ENCODE assay signal across 17 cellular contexts in the genomic region with DNA sequence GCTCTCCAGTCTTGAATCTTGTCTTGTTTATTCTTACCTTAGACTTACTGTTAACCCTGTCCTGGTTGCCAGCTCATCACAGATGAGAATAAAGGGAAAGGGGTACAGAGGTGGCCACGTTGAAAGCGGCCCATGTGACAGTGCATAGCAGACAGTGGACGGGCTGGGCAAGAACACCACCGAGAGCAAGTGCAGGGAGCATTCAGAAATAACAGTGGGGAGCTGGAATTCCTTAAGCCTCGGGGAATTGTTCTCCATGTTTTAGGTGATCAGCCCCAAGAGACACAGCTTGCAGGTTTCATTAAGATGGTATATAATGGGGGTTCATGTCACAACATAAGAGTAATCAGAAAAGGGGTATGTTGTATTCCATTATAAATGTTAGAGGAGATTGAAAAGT. TPM values are rescaled to one million over a fixed set of nuclear protein-coding genes. Genes with fewer than 3 reads are reported as not detected.
DNase-seq lines count a peak whose midpoint lies in the region; ATAC-seq, FAIRE-seq and TF ChIP-seq lines count a peak whose summit lies in the region.
"Had no signal": no experiment of that assay in that cellular context is flagged by ENCODE, and none has a peak within 500 bp of the region (broad histone marks: within the 10 kb centered on the region; RNA-seq: fewer than 3 reads in every experiment).

No MANE protein-coding gene starts in this region.

- in situ Hi-C loops in HepG2 (cut with HindIII; ENCODE audit: extremely low pct_ligation_motif_present, low pct_unique_long_range_greater_than_20kb), result no loop called here

- TF ChIP-seq EP300 in HepG2 (IDR thresholded peaks at IDR 0.05; ENCODE audit: low read depth in 2 of 2, low read length in 2 of 2) (no peak), HepG2 (CRISPR knock-in tag; IDR thresholded peaks at IDR 0.05; ENCODE audit: borderline replicate concordance) (no peak)

- TF ChIP-seq POLR2A in HepG2 (IDR thresholded peaks at IDR 0.05; ENCODE audit: insufficient read depth in 1 of 2, low read depth in 2 of 2, low read length in 2 of 2) (no peak), right lobe of liver (IDR thresholded peaks at IDR 0.05) (no peak)

- 0 out of 2 replicates have a peak, but pooled peaks cover 5% of the 10 kb centered on the region for H4K20me1 ChIP-seq in HepG2 (ENCODE audit: insufficient read depth, low read length)

- WGBS in HepG2 (ENCODE audit: low lambda C conversion rate), result 97% methylated on average over 5 of the region's 5 CpGs
- WGBS in right lobe of liver (ENCODE audit: insufficient coverage, low coverage, low lambda C conversion rate, missing lambda C conversion rate), result 97% methylated on average over 5 of the region's 5 CpGs
- WGBS in heart right ventricle, 2 donors, result 83 to 86% methylated on average over 5 of the region's 5 CpGs

- CTCF ChIA-PET in HepG2 (lab: Yijun Ruan, JAX; ENCODE audit: low intra/inter-chr PET ratio, low total read pairs), result no interaction called here

- no peak for TF ChIP-seq CTCF in HepG2 (CRISPR knock-in tag; IDR thresholded peaks at IDR 0.05)
- TF ChIP-seq CTCF in right lobe of liver (IDR thresholded peaks at IDR 0.05), result no peak
- no peak for TF ChIP-seq CTCF in heart right ventricle (IDR thresholded peaks at IDR 0.05)

- H2AFZ ChIP-seq in HepG2 (ENCODE audit: low read length), result no peak overlapping the region

- H3K4me2 ChIP-seq in HepG2 (ENCODE audit: low read depth, low read length), result no peak overlapping the region

- H3K27ac Mint-ChIP-seq in central memory CD8-positive, alpha-beta T cell (ENCODE audit: low read depth), result peak overlapping the region; percentile 35
- H3K27ac Mint-ChIP-seq in naive thymus-derived CD8-positive, alpha-beta T cell, result peak overlapping the region in 6 of 10 donors; percentile 16 to 88 (median 64)

- H3K27me3 ChIP-seq in HepG2 (ENCODE audit: control insufficient read depth in 1 of 2, insufficient read depth in 2 of 2, low read length in 2 of 2) (no peaks in the 10 kb centered on the region), right lobe of liver (no peaks in the 10 kb centered on the region), heart right ventricle (no peaks in the 10 kb centered on the region)
- H3K27me3 ChIP-seq: Peyer's patch had no signal

- DNase-seq in HepG2 (ENCODE audit: low spot score) (no peak), right lobe of liver (no peak), NCI-H524 treated with DMSO at 0.1 percent for 48 hours (lab: John Stamatoyannopoulos, UW) (no peak), NCI-H1105 (lab: John Stamatoyannopoulos, UW) (no peak), heart right ventricle (no peak)
- no peak for DNase-seq in central memory CD8-positive, alpha-beta T cell (ENCODE audit: low spot score in 2 of 2)
- DNase-seq in naive thymus-derived CD8-positive, alpha-beta T cell, result no peak
- no peak for DNase-seq in activated CD4-positive, alpha-beta T cell treated with anti-CD3 and anti-CD28 coated beads for 1 hour
- DNase-seq: DMS53, NCI-H1417, NCI-H2029, NCI-H510A treated with DMSO at 0.1 percent for 48 hours, Peyer's patch, SHP77 had no signal

- peaks cover 54% of the 10 kb centered on the region for H3K79me2 ChIP-seq in HepG2 (ENCODE audit: insufficient read depth, low read length)

- intact Hi-C loops in HepG2 (cut with micrococcal nuclease; ENCODE audit: unreplicated experiment) (no loop called here), right lobe of liver (cut with DNase I) (no loop called here), heart right ventricle (cut with DNase I) (no loop called here)

- FAIRE-seq in HepG2 (lab: Jason Lieb, UNC), result no peak

- H3K9ac ChIP-seq in HepG2 (ENCODE audit: insufficient read depth, low read depth, low read length), result no peak overlapping the region

- peaks cover 7% of the 10 kb centered on the region for H3K36me3 Mint-ChIP-seq in central memory CD8-positive, alpha-beta T cell (ENCODE audit: insufficient read depth)
- peaks cover 0 to 48% (median 15%) of the 10 kb centered on the region in 3 donors for H3K36me3 Mint-ChIP-seq in naive thymus-derived CD8-positive, alpha-beta T cell

- no peaks in the 10 kb centered on the region for H3K9me3 Mint-ChIP-seq in central memory CD8-positive, alpha-beta T cell
- peaks cover 0 to 2% (median 0%) of the 10 kb centered on the region in 9 donors for H3K9me3 Mint-ChIP-seq in naive thymus-derived CD8-positive, alpha-beta T cell

- H3K27ac ChIP-seq in HepG2 (ENCODE audit: extremely low read length, insufficient read depth, low read length), result no peak overlapping the region
- no peak overlapping the region for H3K27ac ChIP-seq in right lobe of liver
- no peak overlapping the region for H3K27ac ChIP-seq in heart right ventricle
- H3K27ac ChIP-seq: C4-2B, HL-60, Peyer's patch had no signal

- H3K4me3 ChIP-seq in HepG2 (replicated peaks in 1 of 3; ENCODE audit: insufficient read depth in 1 of 3, low read depth in 2 of 3, low read length in 3 of 3) (no peak overlapping the region), right lobe of liver (no peak overlapping the region), heart right ventricle (no peak overlapping the region)
- H3K4me3 ChIP-seq: Peyer's patch had no signal

- peaks cover 28% of the 10 kb centered on the region for H3K4me1 Mint-ChIP-seq in central memory CD8-positive, alpha-beta T cell
- peaks cover 10 to 20% (median 14%) of the 10 kb centered on the region in 4 donors for H3K4me1 Mint-ChIP-seq in naive thymus-derived CD8-positive, alpha-beta T cell

- peaks cover 25 to 64% of the 10 kb centered on the region in 2 experiments for H3K36me3 ChIP-seq in HepG2 (replicated peaks in 1 of 2; ENCODE audit: control insufficient read depth in 1 of 2, insufficient read depth in 2 of 2, low read length in 2 of 2)
- H3K36me3 ChIP-seq in right lobe of liver, result peaks cover 0 to 7% (median 2%) of the 10 kb centered on the region in 4 donors
- H3K36me3 ChIP-seq in heart right ventricle, result peaks cover 0 to 84% (median 6%) of the 10 kb centered on the region in 9 donors

- ATAC-seq in HepG2 (no peak), right lobe of liver (no peak), heart right ventricle (no peak)
- no peak for ATAC-seq in central memory CD8-positive, alpha-beta T cell (replicated peaks; ENCODE audit: extremely low read depth, poor library complexity, severe bottlenecking)
- ATAC-seq in naive thymus-derived CD8-positive, alpha-beta T cell, result no peak
- ATAC-seq: HCT116 had no signal

- TF ChIP-seq RAD21 in HepG2 (CRISPR knock-in tag; IDR thresholded peaks at IDR 0.05), result no peak

- no peak overlapping the region for H3K4me3 Mint-ChIP-seq in central memory CD8-positive, alpha-beta T cell
- no peak overlapping the region for H3K4me3 Mint-ChIP-seq in naive thymus-derived CD8-positive, alpha-beta T cell

- H3K9me3 ChIP-seq in HepG2 (ENCODE audit: low read length), result no peaks in the 10 kb centered on the region
- H3K9me3 ChIP-seq in right lobe of liver, result no peaks in the 10 kb centered on the region
- peaks cover 0 to 6% (median 0%) of the 10 kb centered on the region in 11 donors for H3K9me3 ChIP-seq in heart right ventricle
- H3K9me3 ChIP-seq: Peyer's patch had no signal

- no peaks in the 10 kb centered on the region for H3K27me3 Mint-ChIP-seq in central memory CD8-positive, alpha-beta T cell
- H3K27me3 Mint-ChIP-seq in naive thymus-derived CD8-positive, alpha-beta T cell, result no peaks in the 10 kb centered on the region

- no TSS peak for BruUV-seq in HepG2 (replicated peaks; lab: Mats Ljungman, UMichigan)

- POLR2A ChIA-PET in HepG2 (lab: Yijun Ruan, JAX), result no interaction called here
- POLR2A ChIA-PET in naive thymus-derived CD8-positive, alpha-beta T cell (lab: Charles Lee), result no interaction called here

- no peaks in the 10 kb centered on the region for H3K4me1 ChIP-seq in HepG2 (ENCODE audit: insufficient read depth, low read length)
- no peaks in the 10 kb centered on the region for H3K4me1 ChIP-seq in right lobe of liver
- peaks cover 0 to 8% (median 0%) of the 10 kb centered on the region in 9 donors for H3K4me1 ChIP-seq in heart right ventricle
- H3K4me1 ChIP-seq: Peyer's patch had no signal

TF ChIP-seq in HepG2, 621 proteins besides CTCF, POLR2A, EP300 and RAD21 (continues in another document):
- TF ChIP-seq ZNF580 (CRISPR knock-in tag; IDR thresholded peaks at IDR 0.05; ENCODE audit: borderline replicate concordance, low read depth) (no peak), ZBTB3 (CRISPR knock-in tag; IDR thresholded peaks at IDR 0.05; ENCODE audit: borderline replicate concordance, low read depth) (no peak), POLR2G (IDR thresholded peaks at IDR 0.05; ENCODE audit: low read depth, low read length) (no peak), RBM22 (optimal IDR thresholded peaks at IDR 0.05; ENCODE audit: low read length) (peak; percentile 38)

RNA-seq across cellular contexts. Expression of gene VAPB, which starts 35.2 kb away (rescaled TPM):
- total RNA-seq in HepG2 (2016; rRNA removed; fragmentation: Illumina TruSeq; extraction: Trizol) (18.6 and 39.5 TPM in 2 replicates), right lobe of liver (10 to 100 TPM; 17.5 to 42.9 (median 31.4) TPM), heart right ventricle (10 to 100 TPM; 59.9 to 89.9 (median 70.8) TPM)
- 8.4 and 10.3 TPM in 2 replicates for total RNA-seq in HepG2 (2016; cell fraction: cytosol; rRNA removed; fragmentation: Illumina TruSeq; extraction: Trizol; ENCODE audit: low read depth)
- total RNA-seq in HepG2 (2016; cell fraction: insoluble cytoplasmic fraction; rRNA removed; fragmentation: Illumina TruSeq; extraction: Trizol), result 17.8 and 34.8 TPM in 2 replicates
- total RNA-seq in HepG2 (2016; cell fraction: membrane; rRNA removed; fragmentation: Illumina TruSeq; extraction: Trizol), result 22.3 and 22.4 TPM in 2 replicates
- total RNA-seq in HepG2 (2016; cell fraction: nucleus; rRNA removed; fragmentation: Illumina TruSeq; extraction: Trizol), result 26.5 and 27.8 TPM in 2 replicates
- polyA plus RNA-seq in HepG2 (2011; rRNA removed) (40.5 and 48.5 TPM in 2 replicates), heart right ventricle (10 to 100 TPM; 20.8 to 25.8 TPM)
- polyA plus RNA-seq in HepG2 (2011; cell fraction: cytosol; rRNA removed), result 28.8 and 43.5 TPM in 2 replicates
- polyA plus RNA-seq in HepG2 (2011; cell fraction: nucleus; rRNA removed), result 25.8 and 29.7 TPM in 2 replicates
- 65.3 and 69.0 TPM in 2 replicates for polyA plus RNA-seq in HepG2 (2012)
- 10.2 and 12.1 TPM in 2 replicates for polyA plus RNA-seq in HepG2 (2016; cell fraction: cytosol; fragmentation: Illumina TruSeq; extraction: Trizol; ENCODE audit: low read depth)
- polyA plus RNA-seq in HepG2 (2016; cell fraction: insoluble cytoplasmic fraction; fragmentation: Illumina TruSeq; extraction: Trizol; ENCODE audit: low read depth), result 58.7 and 72.2 TPM in 2 replicates
- polyA plus RNA-seq in HepG2 (2016; cell fraction: membrane; fragmentation: Illumina TruSeq; extraction: Trizol; ENCODE audit: low read depth), result 23.4 and 25.9 TPM in 2 replicates
- 58.8 and 66.1 TPM in 2 replicates for polyA plus RNA-seq in HepG2 (2016; cell fraction: nucleus; fragmentation: Illumina TruSeq; extraction: Trizol; ENCODE audit: insufficient read depth, low read depth)
- 31.5 and 42.0 TPM in 2 replicates for polyA minus RNA-seq in HepG2 (2011; rRNA and poly(A)+ RNA removed; ENCODE audit: low replicate concordance)
- 26.7 and 39.2 TPM in 2 replicates for polyA minus RNA-seq in HepG2 (2011; cell fraction: cytosol; rRNA and poly(A)+ RNA removed)
- 50.6 and 58.1 TPM in 2 replicates for polyA minus RNA-seq in HepG2 (2011; cell fraction: nucleus; rRNA and poly(A)+ RNA removed)
- total RNA-seq in naive thymus-derived CD8-positive, alpha-beta T cell, result 10 to 100 TPM; 34.0 to 34.3 TPM
- polyA plus RNA-seq in naive thymus-derived CD8-positive, alpha-beta T cell, result 10 to 100 TPM; 24.7 to 34.1 (median 28.4) TPM
